In genomic region chr2:176173679-176174381, GRCh38 we compare ENCODE assay signal across 2 cellular contexts.
A peak's percentile ranks its signal among the peaks of the same experiment; 100 is the strongest.
TF ChIP-seq lines count a peak whose summit lies in the region.

No MANE protein-coding gene starts in this region.

TF ChIP-seq in A549, 52 proteins besides CTCF, POLR2A, EP300 and RAD21:
- TF ChIP-seq MAFK (IDR thresholded peaks at IDR 0.05; ENCODE audit: partially characterized antibody) (peak; percentile 28), HES2 (IDR thresholded peaks at IDR 0.05) (no peak), ZSCAN20 (CRISPR knock-in tag; IDR thresholded peaks at IDR 0.05) (no peak), RFX5 (IDR thresholded peaks at IDR 0.05) (no peak)

TF ChIP-seq in neural cell, 6 proteins besides CTCF, POLR2A, EP300 and RAD21:
- TF ChIP-seq POLR2AphosphoS5 (IDR thresholded peaks at IDR 0.05), result peak; percentile 37
- no peak for TF ChIP-seq REST (IDR thresholded peaks at IDR 0.05; ENCODE audit: borderline replicate concordance)
